In genomic region chr14:22556021-22556989, GRCh38 we compare ENCODE assay signal across 8 cellular contexts. TPM values are rescaled to one million over a fixed set of nuclear protein-coding genes. Genes with fewer than 3 reads are reported as not detected.
DNase-seq lines count a peak whose midpoint lies in the region; ATAC-seq and TF ChIP-seq lines count a peak whose summit lies in the region.

No MANE protein-coding gene starts in this region.

- H3K4me1 ChIP-seq in NT2/D1 (ENCODE audit: insufficient read depth, insufficient read length): peaks cover 12% of the 10 kb centered on the region

- H3K9me3 ChIP-seq in NT2/D1 (ENCODE audit: insufficient read depth, low read length): no peaks in the 10 kb centered on the region

- TF ChIP-seq CTCF in fibroblast of mammary gland (conservative IDR thresholded peaks at IDR 0.05; ENCODE audit: control insufficient read depth, insufficient read depth, low read depth, low read length): no peak

- H3K4me3 ChIP-seq in NT2/D1 (ENCODE audit: insufficient read length, low read depth) (no peak overlapping the region), fibroblast of mammary gland (ENCODE audit: control insufficient read depth, low read depth, low read length) (no peak overlapping the region)

- no peaks in the 10 kb centered on the region for H3K36me3 ChIP-seq in NT2/D1 (ENCODE audit: insufficient read depth, insufficient read length, low read length)

- DNase-seq in NT2/D1 (ENCODE audit: low read depth, low spot score) (no peak), activated T-cell treated with anti-CD3 and anti-CD28 coated beads for 48 hours (ENCODE audit: low read depth) (peak; percentile 90), fibroblast of mammary gland (ENCODE audit: low read depth) (peak; percentile 55), renal cortical epithelial cell (ENCODE audit: low read depth) (peak; percentile 71), DMS79 treated with DMSO at 0.1 percent for 48 hours (lab: John Stamatoyannopoulos, UW) (no peak), SW 1271 (lab: John Stamatoyannopoulos, UW) (no peak)

- ATAC-seq in GM18502 (IDR thresholded peaks at IDR 0.05; ENCODE audit: poor library complexity, unreplicated experiment) (peak; percentile 76), HG02798 (IDR thresholded peaks at IDR 0.05; ENCODE audit: poor library complexity, unreplicated experiment) (peak; percentile 74)

- H3K27me3 ChIP-seq in NT2/D1 (ENCODE audit: insufficient read depth, insufficient read length): no peaks in the 10 kb centered on the region

- peak overlapping the region; percentile 56 for H3K9ac ChIP-seq in NT2/D1 (ENCODE audit: insufficient read length, low read depth)

RNA-seq across cellular contexts. Expression of gene DAD1, which starts 32.7 kb away (rescaled TPM):
- 272 and 366 TPM in 2 replicates for total RNA-seq in renal cortical epithelial cell

RNA-seq across cellular contexts. Expression of gene ABHD4, which starts 41.8 kb away (rescaled TPM):
- 5.9 and 30.3 TPM in 2 replicates for total RNA-seq in renal cortical epithelial cell

Comparison
In these comparisons a context has a peak if more than half of its experiments do, and no peak if none do; other contexts are left out.
1. DNase-seq: peak in activated T-cell treated with anti-CD3 and anti-CD28 coated beads for 48 hours (single experiment), fibroblast of mammary gland (single experiment) and renal cortical epithelial cell (single experiment); none in NT2/D1 (single experiment), DMS79 treated with DMSO at 0.1 percent for 48 hours (single experiment) and SW 1271 (0 of 2).